In the genomic region with DNA sequence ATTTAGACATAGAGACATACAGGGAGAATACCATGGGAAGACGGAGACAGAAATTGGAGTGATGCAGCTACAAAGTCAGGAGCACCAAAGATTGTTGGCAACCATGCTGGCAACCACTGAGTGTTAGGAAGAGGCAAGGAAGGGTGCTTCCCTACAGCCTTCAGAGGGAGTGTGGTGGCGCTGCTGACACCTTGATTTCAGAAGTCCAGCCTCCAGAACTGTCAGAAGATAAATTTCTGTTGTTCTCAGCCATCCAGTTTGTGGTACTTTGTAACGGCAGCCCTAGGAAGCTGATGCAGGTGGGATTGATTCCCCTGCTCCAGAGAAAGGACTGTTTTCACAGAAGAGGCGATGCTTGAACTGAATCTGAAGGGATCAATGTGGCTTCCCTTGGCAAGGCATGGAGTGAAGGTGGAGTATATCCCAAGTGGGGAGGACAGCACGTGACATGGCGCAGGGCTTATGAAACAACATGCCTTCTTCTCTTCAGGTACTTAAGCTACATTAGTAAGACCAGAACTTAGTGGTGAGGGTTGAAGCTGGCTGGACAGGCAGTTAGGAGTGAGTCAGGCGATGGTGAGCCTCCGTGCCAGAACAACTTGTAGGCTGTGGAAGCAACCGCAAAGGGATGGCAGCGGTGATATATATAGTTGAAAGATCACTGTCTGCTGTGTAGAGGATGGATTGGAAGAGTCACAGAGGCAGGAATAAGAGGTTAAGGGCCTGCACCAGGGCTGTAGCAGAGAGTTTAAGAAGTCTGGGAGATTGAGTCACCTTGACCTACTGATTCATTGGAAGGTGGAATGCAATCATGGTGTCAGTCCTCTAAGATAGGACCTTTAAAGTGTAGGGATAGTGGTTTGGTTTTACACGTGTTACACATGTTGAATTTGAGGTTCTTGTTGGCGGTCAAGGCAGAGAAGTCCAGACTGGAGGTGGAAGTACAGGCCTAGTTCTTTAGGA, we compare ENCODE assay signal across 1 cellular context.
TF ChIP-seq lines count a peak whose summit lies in the region.

No MANE protein-coding gene starts in this region.

TF ChIP-seq in liver, 16 proteins besides CTCF, POLR2A, EP300 and RAD21:
- no peak for TF ChIP-seq SP1 (IDR thresholded peaks at IDR 0.05)
- TF ChIP-seq HNF4G (IDR thresholded peaks at IDR 0.05) = no peak
- no peak for TF ChIP-seq JUND (IDR thresholded peaks at IDR 0.05)
- no peak for TF ChIP-seq ZBTB33 (IDR thresholded peaks at IDR 0.05)
- TF ChIP-seq GABPA (IDR thresholded peaks at IDR 0.05 in 1 of 2, conservative IDR thresholded peaks at IDR 0.05 in 1 of 2) = no peak
- no peak for TF ChIP-seq FOXA1 (IDR thresholded peaks at IDR 0.05)
- TF ChIP-seq TAF1 (conservative IDR thresholded peaks at IDR 0.05) = no peak
- TF ChIP-seq, protein P1, sequence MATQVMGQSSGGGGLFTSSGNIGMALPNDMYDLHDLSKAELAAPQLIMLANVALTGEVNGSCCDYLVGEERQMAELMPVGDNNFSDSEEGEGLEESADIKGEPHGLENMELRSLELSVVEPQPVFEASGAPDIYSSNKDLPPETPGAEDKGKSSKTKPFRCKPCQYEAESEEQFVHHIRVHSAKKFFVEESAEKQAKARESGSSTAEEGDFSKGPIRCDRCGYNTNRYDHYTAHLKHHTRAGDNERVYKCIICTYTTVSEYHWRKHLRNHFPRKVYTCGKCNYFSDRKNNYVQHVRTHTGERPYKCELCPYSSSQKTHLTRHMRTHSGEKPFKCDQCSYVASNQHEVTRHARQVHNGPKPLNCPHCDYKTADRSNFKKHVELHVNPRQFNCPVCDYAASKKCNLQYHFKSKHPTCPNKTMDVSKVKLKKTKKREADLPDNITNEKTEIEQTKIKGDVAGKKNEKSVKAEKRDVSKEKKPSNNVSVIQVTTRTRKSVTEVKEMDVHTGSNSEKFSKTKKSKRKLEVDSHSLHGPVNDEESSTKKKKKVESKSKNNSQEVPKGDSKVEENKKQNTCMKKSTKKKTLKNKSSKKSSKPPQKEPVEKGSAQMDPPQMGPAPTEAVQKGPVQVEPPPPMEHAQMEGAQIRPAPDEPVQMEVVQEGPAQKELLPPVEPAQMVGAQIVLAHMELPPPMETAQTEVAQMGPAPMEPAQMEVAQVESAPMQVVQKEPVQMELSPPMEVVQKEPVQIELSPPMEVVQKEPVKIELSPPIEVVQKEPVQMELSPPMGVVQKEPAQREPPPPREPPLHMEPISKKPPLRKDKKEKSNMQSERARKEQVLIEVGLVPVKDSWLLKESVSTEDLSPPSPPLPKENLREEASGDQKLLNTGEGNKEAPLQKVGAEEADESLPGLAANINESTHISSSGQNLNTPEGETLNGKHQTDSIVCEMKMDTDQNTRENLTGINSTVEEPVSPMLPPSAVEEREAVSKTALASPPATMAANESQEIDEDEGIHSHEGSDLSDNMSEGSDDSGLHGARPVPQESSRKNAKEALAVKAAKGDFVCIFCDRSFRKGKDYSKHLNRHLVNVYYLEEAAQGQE (IDR thresholded peaks at IDR 0.05) = no peak
- no peak for TF ChIP-seq RXRA (IDR thresholded peaks at IDR 0.05)
- TF ChIP-seq EGR1 (IDR thresholded peaks at IDR 0.05; ENCODE audit: low read depth in 2 of 2) = no peak
- TF ChIP-seq MAX (IDR thresholded peaks at IDR 0.05) = no peak
- no peak for TF ChIP-seq YY1 (IDR thresholded peaks at IDR 0.05)
- no peak for TF ChIP-seq HNF4A (conservative IDR thresholded peaks at IDR 0.05)
- TF ChIP-seq FOXA2 (IDR thresholded peaks at IDR 0.05) = no peak
- TF ChIP-seq ATF3 (IDR thresholded peaks at IDR 0.05) = no peak
- no peak for TF ChIP-seq NR2F2 (IDR thresholded peaks at IDR 0.05)
